35 cellular contexts compared by ENCODE assay signal in genomic region chr10:71690094-71690720, GRCh38. TPM values are rescaled to one million over a fixed set of nuclear protein-coding genes. Genes with fewer than 3 reads are reported as not detected.
"Had no signal": no experiment of that assay in that cellular context is flagged by ENCODE, and none has a peak within 500 bp of the region (broad histone marks: within the 10 kb centered on the region; RNA-seq: fewer than 3 reads in every experiment).

No MANE protein-coding gene starts in this region.

- H3K9me3 ChIP-seq: ascending aorta had no signal

- H3K27me3 Mint-ChIP-seq: activated CD4-positive, alpha-beta memory T cell treated with anti-CD3 and anti-CD28 coated beads, Interleukin-2, amount 10 ng/mL, durations not matched to agents 7 days and 5 days; activated CD8-positive, alpha-beta memory T cell treated with anti-CD3 and anti-CD28 coated beads, Interleukin-2, amount 10 ng/mL, durations not matched to agents 7 days and 5 days; activated naive CD8-positive, alpha-beta T cell treated with anti-CD3 and anti-CD28 coated beads for 36 hours; T-cell had no signal

- FAIRE-seq: RCC 7860 had no signal

- H3K4me2 ChIP-seq: PC-9 had no signal

- H3K27ac Mint-ChIP-seq: activated CD4-positive, alpha-beta memory T cell treated with anti-CD3 and anti-CD28 coated beads, Interleukin-2, amount 10 ng/mL, durations not matched to agents 7 days and 5 days; activated CD8-positive, alpha-beta memory T cell treated with anti-CD3 and anti-CD28 coated beads, Interleukin-2, amount 10 ng/mL, durations not matched to agents 7 days and 5 days; activated naive CD8-positive, alpha-beta T cell treated with anti-CD3 and anti-CD28 coated beads for 36 hours had no signal

- H3K27ac ChIP-seq: ascending aorta, cardiac muscle cell, PC-9, RWPE1, WERI-Rb-1 had no signal

- H3K27me3 ChIP-seq: ascending aorta, cardiac muscle cell had no signal

- H2AFZ ChIP-seq: PC-9 had no signal

- H3K4me3 Mint-ChIP-seq: activated CD4-positive, alpha-beta memory T cell treated with anti-CD3 and anti-CD28 coated beads, Interleukin-2, amount 10 ng/mL, durations not matched to agents 7 days and 5 days; activated CD8-positive, alpha-beta memory T cell treated with anti-CD3 and anti-CD28 coated beads, Interleukin-2, amount 10 ng/mL, durations not matched to agents 7 days and 5 days; activated naive CD8-positive, alpha-beta T cell treated with anti-CD3 and anti-CD28 coated beads for 36 hours; T-cell had no signal

- H3K4me1 ChIP-seq: ascending aorta had no signal

- H3K4me3 ChIP-seq: ascending aorta, cardiac muscle cell, PC-9 had no signal

- H3K36me3 ChIP-seq: ascending aorta, cardiac muscle cell had no signal

- ATAC-seq: activated CD8-positive, alpha-beta memory T cell treated with anti-CD3 and anti-CD28 coated beads, Interleukin-2, amount 10 ng/mL, durations not matched to agents 7 days and 5 days; Right ventricle myocardium inferior; SK-N-SH treated with all-trans-retinoic acid at 6 μM for 48 hours; T-cell had no signal

- H3K36me3 Mint-ChIP-seq: T-cell had no signal

- DNase-seq: activated CD4-positive, alpha-beta memory T cell treated with anti-CD3 and anti-CD28 coated beads, Interleukin-2, amount 10 ng/mL, durations not matched to agents 7 days and 5 days; activated CD4-positive, alpha-beta T cell treated with anti-CD3 and anti-CD28 coated beads for 1 hour; activated CD4-positive, alpha-beta T cell treated with anti-CD3 and anti-CD28 coated beads for 48 hours; activated CD4-positive, CD25-positive, alpha-beta regulatory T cell; activated CD8-positive, alpha-beta memory T cell treated with anti-CD3 and anti-CD28 coated beads for 24 hours; activated CD8-positive, alpha-beta memory T cell treated with anti-CD3 and anti-CD28 coated beads, Interleukin-2, amount 10 ng/mL, durations not matched to agents 7 days and 5 days; activated CD8-positive, alpha-beta memory T cell treated with anti-CD3 and anti-CD28 coated beads, Interleukin-2, amount 50 U/mL, for 48 hours; activated effector memory CD4-positive, alpha-beta T cell treated with Interleukin-2 at 50 U/mL for 16 hours; activated naive CD4-positive, alpha-beta T cell treated with anti-CD3 and anti-CD28 coated beads, Interleukin-2, amount 50 U/mL, for 16 hours; activated naive CD8-positive, alpha-beta T cell treated with anti-CD3 and anti-CD28 coated beads for 36 hours; activated T-cell treated with anti-CD3 and anti-CD28 coated beads, Interleukin-2, amount 50 U/mL, for 48 hours; amygdala; NCI-H1092 treated with DMSO at 0.1 percent for 48 hours; NCI-H1417; NCI-H146; NCI-H187; NCI-H2029 treated with DMSO at 0.1 percent for 48 hours; NCI-H2107; NCI-H2171; NCI-H510A; NCI-H526; NCI-H748 treated with DMSO at 0.1 percent for 48 hours; NK-92 treated with Interleukin-12 subunit alpha and Interleukin-12 subunit beta, amount 100 ng/mL, for 24 hours; PC-9; SIG-M5; T-cell; T-helper 2 cell; T-helper 9 cell; WERI-Rb-1 had no signal

RNA-seq across cellular contexts. Expression of gene C10orf105, which starts 29.4 kb away (rescaled TPM):
- polyA plus RNA-seq: cardiac muscle cell had no signal
